Comparison of ENCODE assay signal across 23 cellular contexts in the genomic region with DNA sequence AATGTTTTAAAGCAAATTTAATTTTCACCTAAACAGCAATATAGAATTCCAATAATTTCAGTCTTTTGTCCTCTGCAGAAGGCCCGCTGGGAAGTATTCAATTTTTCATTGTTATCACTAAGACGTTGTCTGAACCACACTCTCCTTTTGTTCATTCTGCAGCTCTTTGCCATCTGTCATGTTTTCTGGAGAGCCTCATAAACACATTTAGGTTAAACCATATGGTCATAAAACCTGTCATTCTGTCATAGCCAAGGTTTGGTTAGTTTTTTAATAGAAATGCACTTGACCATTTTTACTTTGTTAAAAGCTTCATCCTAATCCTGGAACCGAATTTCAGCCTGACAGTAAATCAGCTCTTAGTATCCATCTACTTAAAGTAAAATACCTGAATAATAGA. TPM values are rescaled to one million over a fixed set of nuclear protein-coding genes. Genes with fewer than 3 reads are reported as not detected.
A peak's percentile ranks its signal among the peaks of the same experiment; 100 is the strongest.
DNase-seq lines count a peak whose midpoint lies in the region; ATAC-seq and TF ChIP-seq lines count a peak whose summit lies in the region.
"Had no signal": no experiment of that assay in that cellular context is flagged by ENCODE, and none has a peak within 500 bp of the region (broad histone marks: within the 10 kb centered on the region; RNA-seq: fewer than 3 reads in every experiment).

No MANE protein-coding gene starts in this region.

- ATAC-seq in central memory CD8-positive, alpha-beta T cell (replicated peaks; ENCODE audit: extremely low read depth, poor library complexity, severe bottlenecking) = no peak
- ATAC-seq in HG03045 (IDR thresholded peaks at IDR 0.05; ENCODE audit: unreplicated experiment) = no peak
- ATAC-seq: activated CD8-positive, alpha-beta memory T cell treated with anti-CD3 and anti-CD28 coated beads, Interleukin-2, amount 10 ng/mL, durations not matched to agents 7 days and 5 days; left lobe of liver; naive thymus-derived CD8-positive, alpha-beta T cell; pancreas; right lobe of liver had no signal

- no peak overlapping the region for H4K8ac ChIP-seq in trophoblast cell (ENCODE audit: low read depth, low read length)

- CTCF ChIA-PET in HEK293 (lab: Yijun Ruan, JAX) = interaction anchor here (0.6 kb wide), 1 partner anchor 22 kb away, joined by 3 read pairs; no protein-coding TSS in a partner anchor

- H3K4me3 ChIP-seq in HEK293 (ENCODE audit: low read depth, low read length) = no peak overlapping the region
- no peak overlapping the region for H3K4me3 ChIP-seq in prostate gland
- H3K4me3 ChIP-seq in trophoblast cell (ENCODE audit: low read depth, low read length) = no peak overlapping the region
- H3K4me3 ChIP-seq: MG63, pancreas, right lobe of liver, transverse colon had no signal

- TF ChIP-seq CTCF in HEK293 (tag by site-specific recombination; IDR thresholded peaks at IDR 0.05) = no peak
- no peak for TF ChIP-seq CTCF in prostate gland (IDR thresholded peaks at IDR 0.05)

- H3K4ac ChIP-seq in trophoblast cell (ENCODE audit: low read depth, low read length) = no peak overlapping the region

- H2AK5ac ChIP-seq in trophoblast cell (ENCODE audit: low read length) = no peak overlapping the region

- peaks cover 8% of the 10 kb centered on the region for H3K36me3 Mint-ChIP-seq in central memory CD8-positive, alpha-beta T cell (ENCODE audit: insufficient read depth)

- peak overlapping the region; percentile 2 for H3K27ac Mint-ChIP-seq in central memory CD8-positive, alpha-beta T cell (ENCODE audit: low read depth)
- H3K27ac Mint-ChIP-seq: activated CD8-positive, alpha-beta memory T cell treated with anti-CD3 and anti-CD28 coated beads, Interleukin-2, amount 10 ng/mL, durations not matched to agents 7 days and 5 days; activated T-helper 1 cell treated with anti-CD3 and anti-CD28 coated beads, Interleukin-12 subunit alpha, Interleukin-12 subunit beta, Interleukin-2, Interleukin-4 antibody, amounts not matched to agents 30 ng/mL and 10 ng/mL and 1 ng/mL, durations not matched to agents 14 hours and 24 hours and 36 hours; B cell had no signal

- no peaks in the 10 kb centered on the region for H3K9me3 Mint-ChIP-seq in central memory CD8-positive, alpha-beta T cell

- no peak for TF ChIP-seq POLR2A in prostate gland (IDR thresholded peaks at IDR 0.05)

- H3K4me2 ChIP-seq in trophoblast cell (ENCODE audit: low read length) = no peak overlapping the region

- H3K4me1 ChIP-seq in HEK293 (ENCODE audit: control insufficient read depth, insufficient read depth, low read length) = no peaks in the 10 kb centered on the region; the same call in 1 of the 2 replicates
- H3K4me1 ChIP-seq in prostate gland (replicated peaks) = no peaks in the 10 kb centered on the region
- H3K4me1 ChIP-seq in trophoblast cell (ENCODE audit: control insufficient read depth in 1 of 2, insufficient read depth in 2 of 2, low read length in 2 of 2) = no peaks in the 10 kb centered on the region
- H3K4me1 ChIP-seq: pancreas, right lobe of liver, transverse colon had no signal

- H3K27ac ChIP-seq in HEK293 (ENCODE audit: extremely low read depth, low read depth, low read length) = no peak overlapping the region
- no peak overlapping the region for H3K27ac ChIP-seq in prostate gland
- no peak overlapping the region for H3K27ac ChIP-seq in trophoblast cell (ENCODE audit: low read depth, low read length)
- H3K27ac ChIP-seq: epithelial cell of prostate, pancreas, right lobe of liver, transverse colon had no signal

- H3K79me2 ChIP-seq in trophoblast cell (ENCODE audit: control insufficient read depth, insufficient read depth, low read length, poor library complexity) = no peaks in the 10 kb centered on the region

- H3K36me3 ChIP-seq in HEK293 (ENCODE audit: control insufficient read depth in 2 of 2, insufficient read depth in 1 of 2, low read length in 2 of 2) (no peaks in the 10 kb centered on the region), prostate gland (no peaks in the 10 kb centered on the region), trophoblast cell (ENCODE audit: control insufficient read depth in 1 of 2, insufficient read depth in 2 of 2, low read length in 2 of 2) (no peaks in the 10 kb centered on the region)
- H3K36me3 ChIP-seq: MG63, pancreas, right lobe of liver, transverse colon had no signal

- H3K23ac ChIP-seq in trophoblast cell (ENCODE audit: low read length) = no peak overlapping the region

- intact Hi-C loops in prostate gland (cut with DNase I) = no loop called here

- no peaks in the 10 kb centered on the region for H3K27me3 Mint-ChIP-seq in central memory CD8-positive, alpha-beta T cell
- H3K27me3 Mint-ChIP-seq: activated CD8-positive, alpha-beta memory T cell treated with anti-CD3 and anti-CD28 coated beads, Interleukin-2, amount 10 ng/mL, durations not matched to agents 7 days and 5 days; activated naive CD8-positive, alpha-beta T cell; B cell; naive thymus-derived CD8-positive, alpha-beta T cell had no signal

- no peak overlapping the region for H4K12ac ChIP-seq in trophoblast cell (ENCODE audit: low read depth, low read length)

- DNase-seq in NCI-H1105 treated with DMSO at 0.1 percent for 48 hours (lab: John Stamatoyannopoulos, UW) (peak; percentile 28), NCI-H1105 (lab: John Stamatoyannopoulos, UW) (no peak), NCI-H2227 treated with DMSO at 0.1 percent for 48 hours (lab: John Stamatoyannopoulos, UW) (peak; percentile 93), prostate gland (ENCODE audit: low spot score) (no peak), trophoblast cell (no peak)
- no peak for DNase-seq in central memory CD8-positive, alpha-beta T cell (ENCODE audit: low spot score in 2 of 2)
- DNase-seq: activated CD4-positive, alpha-beta T cell treated with anti-CD3 and anti-CD28 coated beads for 48 hours; activated CD8-positive, alpha-beta memory T cell treated with anti-CD3 and anti-CD28 coated beads, Interleukin-2, amount 10 ng/mL, durations not matched to agents 7 days and 5 days; H9; MG63; naive thymus-derived CD8-positive, alpha-beta T cell; NCI-H345; pancreas; right lobe of liver; T-helper 2 cell; transverse colon had no signal

- H3K18ac ChIP-seq in trophoblast cell (ENCODE audit: low read length) = no peak overlapping the region

- WGBS in prostate gland = 32% methylated on average over 3 of the region's 3 CpGs
- WGBS in trophoblast cell (ENCODE audit: extremely low coverage, insufficient coverage, insufficient read length) = no CpG with 5 or more reads among the region's 3 CpGs

- no peak overlapping the region for H4K91ac ChIP-seq in trophoblast cell (ENCODE audit: low read depth, low read length)

- peaks cover 5% of the 10 kb centered on the region for H3K4me1 Mint-ChIP-seq in central memory CD8-positive, alpha-beta T cell
- H3K4me1 Mint-ChIP-seq: activated CD8-positive, alpha-beta memory T cell treated with anti-CD3 and anti-CD28 coated beads, Interleukin-2, amount 10 ng/mL, durations not matched to agents 7 days and 5 days had no signal

- POLR2A ChIA-PET in HEK293 (lab: Yijun Ruan, JAX) = interaction anchor here (0.6 kb wide), 1 partner anchor 31 kb away, joined by 4 read pairs; no protein-coding TSS in a partner anchor

- H2BK120ac ChIP-seq in trophoblast cell (ENCODE audit: insufficient read depth, low read length, poor library complexity) = no peak overlapping the region

- no peak overlapping the region for H2BK12ac ChIP-seq in trophoblast cell (ENCODE audit: low read length)

- H3K27me3 ChIP-seq in prostate gland (replicated peaks; ENCODE audit: insufficient read depth) = no peaks in the 10 kb centered on the region
- no peaks in the 10 kb centered on the region for H3K27me3 ChIP-seq in trophoblast cell (ENCODE audit: insufficient read depth, low read length)
- H3K27me3 ChIP-seq: MG63, pancreas, right lobe of liver, transverse colon had no signal

- H3K9me3 ChIP-seq in HEK293 (ENCODE audit: control insufficient read depth, insufficient read depth, low read depth, low read length) (no peaks in the 10 kb centered on the region), prostate gland (no peaks in the 10 kb centered on the region), trophoblast cell (ENCODE audit: insufficient read depth, low read depth, low read length) (no peaks in the 10 kb centered on the region)
- H3K9me3 ChIP-seq: MG63, pancreas, right lobe of liver, transverse colon had no signal

- no peak overlapping the region for H2AFZ ChIP-seq in trophoblast cell (ENCODE audit: insufficient read depth, low read length, poor library complexity)

- no peaks in the 10 kb centered on the region for H3K79me1 ChIP-seq in trophoblast cell (ENCODE audit: low read length)

- H3K9ac ChIP-seq in trophoblast cell (ENCODE audit: low read length) = no peak overlapping the region

- H3K4me3 Mint-ChIP-seq in central memory CD8-positive, alpha-beta T cell = no peak overlapping the region
- H3K4me3 Mint-ChIP-seq: activated CD8-positive, alpha-beta memory T cell treated with anti-CD3 and anti-CD28 coated beads, Interleukin-2, amount 10 ng/mL, durations not matched to agents 7 days and 5 days; activated naive CD8-positive, alpha-beta T cell; activated T-helper 1 cell treated with anti-CD3 and anti-CD28 coated beads, Interleukin-12 subunit alpha, Interleukin-12 subunit beta, Interleukin-2, Interleukin-4 antibody, amounts not matched to agents 30 ng/mL and 10 ng/mL and 1 ng/mL, durations not matched to agents 14 hours and 24 hours and 36 hours; B cell; H9 had no signal

- H2BK5ac ChIP-seq in trophoblast cell (ENCODE audit: low read depth, low read length, poor library complexity) = no peak overlapping the region

- H3K14ac ChIP-seq in trophoblast cell (ENCODE audit: low read length) = no peak overlapping the region

RNA-seq across cellular contexts. Expression of a gene that starts 54.0 kb away (rescaled TPM):
- total RNA-seq in prostate gland = 10 to 100 TPM in 1 of 2 donors, 1 to 10 TPM in 1; 8.3 to 12.0 TPM
- 5.6 TPM in 2 replicates for polyA plus RNA-seq in trophoblast cell (2013)

Comparison
In these comparisons a context has a peak if more than half of its experiments do, and no peak if none do; other contexts are left out.
1. DNase-seq: peak in NCI-H1105 treated with DMSO at 0.1 percent for 48 hours (single experiment) and NCI-H2227 treated with DMSO at 0.1 percent for 48 hours (single experiment); none in NCI-H1105 (single experiment), central memory CD8-positive, alpha-beta T cell (0 of 2), prostate gland (single experiment) and trophoblast cell (0 of 2).